In genomic region chrX:123873956-123874355, GRCh38 we compare ENCODE assay signal across 18 cellular contexts. TPM values are rescaled to one million over a fixed set of nuclear protein-coding genes. Genes with fewer than 3 reads are reported as not detected.
DNase-seq lines count a peak whose midpoint lies in the region; ATAC-seq and TF ChIP-seq lines count a peak whose summit lies in the region.
"Had no signal": no experiment of that assay in that cellular context is flagged by ENCODE, and none has a peak within 500 bp of the region (broad histone marks: within the 10 kb centered on the region; RNA-seq: fewer than 3 reads in every experiment).

No MANE protein-coding gene starts in this region.

- peak; percentile 66 for ATAC-seq in PC-3
- peak; percentile 35 for ATAC-seq in mucosa of descending colon
- ATAC-seq in HG03280 (IDR thresholded peaks at IDR 0.05; ENCODE audit: unreplicated experiment), result no peak
- no peak for ATAC-seq in WTC11

- H3K27me3 Mint-ChIP-seq in WTC11 (ENCODE audit: low read depth), result no peaks in the 10 kb centered on the region
- H3K27me3 Mint-ChIP-seq: CD4-positive, alpha-beta memory T cell had no signal

- peaks cover 48% of the 10 kb centered on the region for H3K4me1 ChIP-seq in KMS-11 (ENCODE audit: low read depth, poor library complexity, severe bottlenecking)
- H3K4me1 ChIP-seq in PC-3 (ENCODE audit: insufficient read depth, low read length), result peaks cover 17% of the 10 kb centered on the region
- peaks cover 5% of the 10 kb centered on the region for H3K4me1 ChIP-seq in mucosa of descending colon (ENCODE audit: low read depth)
- peaks cover 11% of the 10 kb centered on the region for H3K4me1 ChIP-seq in suprapubic skin
- H3K4me1 ChIP-seq: BE2C, SJCRH30 had no signal

- no peak overlapping the region for H3K4me3 Mint-ChIP-seq in WTC11
- H3K4me3 Mint-ChIP-seq: CD4-positive, alpha-beta memory T cell had no signal

- H3K4me3 ChIP-seq in KMS-11 (IDR thresholded peaks at IDR 0.05; ENCODE audit: insufficient read depth, low read depth, low read length), result no peak overlapping the region
- H3K4me3 ChIP-seq in PC-3 (ENCODE audit: low read length), result no peak overlapping the region
- no peak overlapping the region for H3K4me3 ChIP-seq in mucosa of descending colon
- H3K4me3 ChIP-seq in suprapubic skin, result no peak overlapping the region
- H3K4me3 ChIP-seq: SJCRH30 had no signal

- POLR2A ChIA-PET in PC-3 (lab: Charles Lee; ENCODE audit: unreplicated experiment), result no interaction called here
- POLR2A ChIA-PET in WTC11 (lab: Charles Lee), result no interaction called here

- no peak overlapping the region for H3K27ac Mint-ChIP-seq in WTC11

- DNase-seq in PC-3 (peak; percentile 25), dermis blood vessel endothelial cell (peak; percentile 42), mucosa of descending colon (no peak), suprapubic skin (ENCODE audit: low spot score in 2 of 2) (no peak), WTC11 (ENCODE audit: low spot score) (no peak)
- DNase-seq: BE2C; CD4-positive, alpha-beta memory T cell; DND-41; GOT3; KG1; MM.1S; NCI-H1092 treated with DMSO at 0.1 percent for 48 hours; NCI-H2081 treated with DMSO at 0.1 percent for 48 hours; NCI-H2227 treated with DMSO at 0.1 percent for 48 hours; NCI-H524; SJCRH30 had no signal

- H3K27ac ChIP-seq in KMS-11 (peak overlapping the region; percentile 20; the same call in 1 of the 2 replicates), PC-3 (ENCODE audit: low read length) (no peak overlapping the region), suprapubic skin (no peak overlapping the region)
- H3K27ac ChIP-seq: SJCRH30 had no signal

- WGBS in suprapubic skin, result 92% methylated on average over 1 of the region's 1 CpG

- no peak for TF ChIP-seq POLR2A in suprapubic skin (IDR thresholded peaks at IDR 0.05)

- H3K9me3 ChIP-seq in PC-3 (ENCODE audit: low read length) (no peaks in the 10 kb centered on the region), mucosa of descending colon (no peaks in the 10 kb centered on the region), suprapubic skin (no peaks in the 10 kb centered on the region)
- H3K9me3 ChIP-seq: BE2C, SJCRH30 had no signal

- no peaks in the 10 kb centered on the region for H3K9me3 Mint-ChIP-seq in WTC11
- H3K9me3 Mint-ChIP-seq: CD4-positive, alpha-beta memory T cell had no signal

- H3K4me1 Mint-ChIP-seq in WTC11, result no peaks in the 10 kb centered on the region

- peak overlapping the region; percentile 22; the same call in 1 of the 2 replicates for H3K4me2 ChIP-seq in KMS-11
- no peak overlapping the region for H3K4me2 ChIP-seq in PC-3 (ENCODE audit: low read length)

- H3K9me2 ChIP-seq in PC-3 (replicated peaks; ENCODE audit: low read length), result no peaks in the 10 kb centered on the region

- intact Hi-C loops in PC-3 (cut with micrococcal nuclease) (no loop called here), mucosa of descending colon (cut with DNase I, micrococcal nuclease) (no loop called here)

- no peaks in the 10 kb centered on the region for H3F3A ChIP-seq in PC-3 (ENCODE audit: low read length, unreplicated experiment)

- CTCF ChIA-PET in PC-3 (lab: Charles Lee) (no interaction called here), WTC11 (lab: Charles Lee) (no interaction called here)

- H3K36me3 Mint-ChIP-seq in WTC11, result 0 out of 2 replicates have a peak, but pooled peaks cover 2% of the 10 kb centered on the region

- no peaks in the 10 kb centered on the region for H3K27me3 ChIP-seq in KMS-11 (ENCODE audit: insufficient read depth, low read depth)
- H3K27me3 ChIP-seq in PC-3 (ENCODE audit: low read length), result no peaks in the 10 kb centered on the region
- H3K27me3 ChIP-seq in suprapubic skin, result no peaks in the 10 kb centered on the region
- H3K27me3 ChIP-seq: BE2C, SJCRH30 had no signal

- H3K9ac ChIP-seq in KMS-11 (no peak overlapping the region), PC-3 (ENCODE audit: low read length) (no peak overlapping the region)

- TF ChIP-seq CTCF in KMS-11 (conservative IDR thresholded peaks at IDR 0.05; ENCODE audit: low read depth, low read length), result no peak
- TF ChIP-seq CTCF in PC-3 (conservative IDR thresholded peaks at IDR 0.05; ENCODE audit: low read depth, low read length), result no peak
- no peak for TF ChIP-seq CTCF in mucosa of descending colon (IDR thresholded peaks at IDR 0.05)
- TF ChIP-seq CTCF in suprapubic skin (IDR thresholded peaks at IDR 0.05), result no peak
- no peak for TF ChIP-seq CTCF in WTC11 (IDR thresholded peaks at IDR 0.05)

- H4K20me1 ChIP-seq in KMS-11 (ENCODE audit: insufficient read depth) (no peaks in the 10 kb centered on the region), PC-3 (ENCODE audit: low read length) (no peaks in the 10 kb centered on the region)

- H3K79me2 ChIP-seq in KMS-11 (ENCODE audit: insufficient read depth, low read depth) (peaks cover 49% of the 10 kb centered on the region; the same call in 1 of the 2 replicates), PC-3 (ENCODE audit: low read length) (peaks cover 80% of the 10 kb centered on the region)

- no peak overlapping the region for H2AFZ ChIP-seq in KMS-11 (ENCODE audit: low read depth)
- no peak overlapping the region for H2AFZ ChIP-seq in PC-3 (ENCODE audit: low read length)

- BruUV-seq in PC-3 (replicated peaks; lab: Mats Ljungman, UMichigan), result no TSS peak

- no peaks in the 10 kb centered on the region for H3K36me3 ChIP-seq in KMS-11 (ENCODE audit: insufficient read depth)
- no peaks in the 10 kb centered on the region for H3K36me3 ChIP-seq in PC-3 (ENCODE audit: low read depth, low read length)
- no peaks in the 10 kb centered on the region for H3K36me3 ChIP-seq in mucosa of descending colon (ENCODE audit: low read depth)
- no peaks in the 10 kb centered on the region for H3K36me3 ChIP-seq in suprapubic skin
- H3K36me3 ChIP-seq: BE2C had no signal

- TF ChIP-seq EP300 in suprapubic skin (IDR thresholded peaks at IDR 0.05), result no peak

TF ChIP-seq in WTC11, 78 proteins besides CTCF, POLR2A, EP300 and RAD21:
- TF ChIP-seq ZNF138 (CRISPR knock-in tag; conservative IDR thresholded peaks at IDR 0.05) (no peak), OVOL2 (CRISPR knock-in tag; IDR thresholded peaks at IDR 0.05; ENCODE audit: borderline replicate concordance) (no peak), ZNF396 (CRISPR knock-in tag; IDR thresholded peaks at IDR 0.05; ENCODE audit: borderline replicate concordance) (no peak), ATF3 (CRISPR knock-in tag; conservative IDR thresholded peaks at IDR 0.05) (no peak), EMX1 (CRISPR knock-in tag; IDR thresholded peaks at IDR 0.05) (no peak), ATF1 (CRISPR knock-in tag; IDR thresholded peaks at IDR 0.05) (no peak), ZNF512 (CRISPR knock-in tag; IDR thresholded peaks at IDR 0.05; ENCODE audit: borderline replicate concordance) (no peak), TP53 (CRISPR knock-in tag; IDR thresholded peaks at IDR 0.05) (no peak), ERG (CRISPR knock-in tag; IDR thresholded peaks at IDR 0.05) (no peak)

RNA-seq across cellular contexts. Expression of gene XIAP, which starts 14.1 kb away (rescaled TPM):
- 29.2 and 35.8 TPM in 2 replicates for total RNA-seq in PC-3 (2014; rRNA removed)
- total RNA-seq in dermis blood vessel endothelial cell, result 41.5 and 50.1 TPM in 2 replicates
- total RNA-seq in mucosa of descending colon, result 10 to 100 TPM; 72.4 to 82.2 (median 73.9) TPM
- total RNA-seq in suprapubic skin, result 10 to 100 TPM; 20.9 to 27.6 (median 24.4) TPM
- 31.4 to 40.7 TPM (median 38.5 TPM) in 3 replicates for total RNA-seq in WTC11 (2021)

Comparison
In these comparisons a context has a peak if more than half of its experiments do, and no peak if none do; other contexts are left out.
1. ATAC-seq: peak in PC-3 (single experiment) and mucosa of descending colon (single experiment); none in HG03280 (single experiment) and WTC11 (single experiment).
2. DNase-seq: peak in PC-3 (single experiment) and dermis blood vessel endothelial cell (single experiment); none in mucosa of descending colon (0 of 3), suprapubic skin (0 of 2) and WTC11 (single experiment).